ENCODE assay signal across 10 cellular contexts in genomic region chr6:142045380-142046270, GRCh38.
A peak's percentile ranks its signal among the peaks of the same experiment; 100 is the strongest.
DNase-seq lines count a peak whose midpoint lies in the region; ATAC-seq and TF ChIP-seq lines count a peak whose summit lies in the region.
"Had no signal": no experiment of that assay in that cellular context is flagged by ENCODE, and none has a peak within 500 bp of the region (broad histone marks: within the 10 kb centered on the region; RNA-seq: fewer than 3 reads in every experiment).

No MANE protein-coding gene starts in this region.

- H3K4me3 Mint-ChIP-seq in chondrocyte (ENCODE audit: unreplicated experiment) (no peak overlapping the region), nephron (no peak overlapping the region)

- H3K27ac Mint-ChIP-seq in chondrocyte (ENCODE audit: unreplicated experiment) (no peak overlapping the region), nephron (peak overlapping the region in 2 of 3 experiments; percentile 29 to 64)

- H3K4me1 Mint-ChIP-seq in chondrocyte (ENCODE audit: low read depth) (no peaks in the 10 kb centered on the region), nephron (peaks cover 17% of the 10 kb centered on the region)

- in situ Hi-C loops in GM13976 (cut with MboI; ENCODE audit: low sequenced_read_pairs, unreplicated experiment) = no loop called here

- H3K9me3 Mint-ChIP-seq in chondrocyte (ENCODE audit: low read depth) (peaks cover 9% of the 10 kb centered on the region), nephron (peaks cover 9% of the 10 kb centered on the region)

- no peak for ATAC-seq in GM18861 (IDR thresholded peaks at IDR 0.05; ENCODE audit: unreplicated experiment)

- H3K27me3 Mint-ChIP-seq in chondrocyte (ENCODE audit: low read depth) = no peaks in the 10 kb centered on the region
- H3K27me3 Mint-ChIP-seq in nephron (ENCODE audit: low read depth) = peaks cover 10% of the 10 kb centered on the region

- DNase-seq in COLO829 (ENCODE audit: low spot score) (peak; percentile 6), M059J (ENCODE audit: low read depth) (peak; percentile 54), chondrocyte (ENCODE audit: low spot score) (no peak), NCI-H69 (lab: John Stamatoyannopoulos, UW) (no peak), cerebellar cortex (ENCODE audit: low spot score) (no peak), GM13976 (ENCODE audit: low spot score) (no peak)
- DNase-seq: NCI-H1092 treated with DMSO at 0.1 percent for 48 hours, retina had no signal

- H3K36me3 Mint-ChIP-seq in chondrocyte (ENCODE audit: low read depth) (peaks cover 3% of the 10 kb centered on the region), nephron (ENCODE audit: low read depth) (no peaks in the 10 kb centered on the region)

- TF ChIP-seq CTCF in chondrocyte (IDR thresholded peaks at IDR 0.05) (peak; percentile 80), nephron (IDR thresholded peaks at IDR 0.05; ENCODE audit: unreplicated experiment in 3 of 3) (peak; percentile 23 to 24 (median 23)), GM13976 (IDR thresholded peaks at IDR 0.05; ENCODE audit: borderline replicate concordance, control extremely low read depth, extremely low read depth, insufficient read depth, missing control alignments) (no peak)

Comparison
In these comparisons a context has a peak if more than half of its experiments do, and no peak if none do; other contexts are left out.
1. DNase-seq: peak in COLO829 (single experiment) and M059J (single experiment); none in chondrocyte (single experiment), NCI-H69 (single experiment), cerebellar cortex (single experiment) and GM13976 (single experiment).